Comparison of ENCODE assay signal across 6 cellular contexts in genomic region chr1:16697152-16697551, GRCh38. TPM values are rescaled to one million over a fixed set of nuclear protein-coding genes. Genes with fewer than 3 reads are reported as not detected.
"Had no signal": no experiment of that assay in that cellular context is flagged by ENCODE, and none has a peak within 500 bp of the region (broad histone marks: within the 10 kb centered on the region; RNA-seq: fewer than 3 reads in every experiment).

No MANE protein-coding gene starts in this region.

RNA-seq across cellular contexts. Expression of gene RNU1-3, which starts 30.4 kb away (rescaled TPM):
- total RNA-seq: osteoblast, right atrium auricular region had no signal
- polyA plus RNA-seq: heart left ventricle, lung, pancreas, stomach had no signal

RNA-seq across cellular contexts. Expression of gene RNU1-4, which starts 43.2 kb away (rescaled TPM):
- total RNA-seq: osteoblast, right atrium auricular region had no signal
- polyA plus RNA-seq: heart left ventricle, lung, pancreas, stomach had no signal
